Comparison of ENCODE assay signal across 28 cellular contexts in genomic region chr6:157906537-157907061, GRCh38.
A peak's percentile ranks its signal among the peaks of the same experiment; 100 is the strongest.
DNase-seq lines count a peak whose midpoint lies in the region; ATAC-seq and TF ChIP-seq lines count a peak whose summit lies in the region.
"Had no signal": no experiment of that assay in that cellular context is flagged by ENCODE, and none has a peak within 500 bp of the region (broad histone marks: within the 10 kb centered on the region; RNA-seq: fewer than 3 reads in every experiment).

No MANE protein-coding gene starts in this region.

- H3K27me3 Mint-ChIP-seq in activated T-cell treated with anti-CD3 and anti-CD28 coated beads, Interleukin-2, amount 50 U/mL, for 72 hours (ENCODE audit: low read depth): no peaks in the 10 kb centered on the region
- no peaks in the 10 kb centered on the region for H3K27me3 Mint-ChIP-seq in activated T-cell treated with anti-CD3 and anti-CD28 coated beads, Interleukin-2, amount 50 U/mL, for 24 hours
- H3K27me3 Mint-ChIP-seq in activated T-helper 17 cell treated with anti-CD3 and anti-CD28 coated beads, Interleukin-2, amount 50 U/mL, for 72 hours: no peaks in the 10 kb centered on the region
- H3K27me3 Mint-ChIP-seq: dendritic cell treated with granulocyte-macrophage colony-stimulating factor and Interleukin-4, amounts not matched to agents 40 ng/mL and 50 ng/mL, for 4 days; stimulated activated memory B cell treated with anti-CD40 and anti-IgM and Interleukin-4, amounts not matched to agents 10 μg/mL and 1 μg/mL and 100 μg/mL, for 72 hours had no signal

- DNase-seq in activated T-cell treated with anti-CD3 and anti-CD28 coated beads, Interleukin-2, amount 50 U/mL, for 72 hours: no peak
- no peak for DNase-seq in activated T-cell treated with anti-CD3 and anti-CD28 coated beads, Interleukin-2, amount 50 U/mL, for 24 hours
- peak; percentile 16 for DNase-seq in fibroblast of villous mesenchyme (ENCODE audit: low read depth)
- DNase-seq in pulmonary artery endothelial cell (ENCODE audit: low read depth, low spot score): peak; percentile 48
- no peak for DNase-seq in NCI-H748 treated with DMSO at 0.1 percent for 48 hours (lab: John Stamatoyannopoulos, UW)
- DNase-seq: 8988T; activated CD4-positive, alpha-beta T cell treated with anti-CD3 and anti-CD28 coated beads, Interleukin-2, amount 50 U/mL, for 1 hour; activated CD4-positive, CD25-positive, alpha-beta regulatory T cell; activated T-cell treated with anti-CD3 and anti-CD28 coated beads, Interleukin-2, amount 50 U/mL, for 4 hours; adrenal gland; Calu3; DMS79; HCEC 1CT; Kasumi-1; mesendoderm; NCI-H1436 treated with DMSO at 0.1 percent for 48 hours; NCI-H2081 treated with DMSO at 0.1 percent for 48 hours; NCI-H345; T1000; upper lobe of right lung had no signal

- peaks cover 13 to 39% of the 10 kb centered on the region in 2 donors for H3K36me3 Mint-ChIP-seq in activated T-cell treated with anti-CD3 and anti-CD28 coated beads, Interleukin-2, amount 50 U/mL, for 72 hours (ENCODE audit: insufficient read depth in 2 of 2)
- peaks cover 86% of the 10 kb centered on the region for H3K36me3 Mint-ChIP-seq in activated T-cell treated with anti-CD3 and anti-CD28 coated beads, Interleukin-2, amount 50 U/mL, for 24 hours (ENCODE audit: low read depth)
- H3K36me3 Mint-ChIP-seq in activated T-helper 17 cell treated with anti-CD3 and anti-CD28 coated beads, Interleukin-2, amount 50 U/mL, for 72 hours (ENCODE audit: low read depth): peaks cover 100% of the 10 kb centered on the region

- H3K4me3 Mint-ChIP-seq in activated T-cell treated with anti-CD3 and anti-CD28 coated beads, Interleukin-2, amount 50 U/mL, for 72 hours: no peak overlapping the region
- no peak overlapping the region for H3K4me3 Mint-ChIP-seq in activated T-cell treated with anti-CD3 and anti-CD28 coated beads, Interleukin-2, amount 50 U/mL, for 24 hours
- H3K4me3 Mint-ChIP-seq in activated T-helper 17 cell treated with anti-CD3 and anti-CD28 coated beads, Interleukin-2, amount 50 U/mL, for 72 hours: no peak overlapping the region
- H3K4me3 Mint-ChIP-seq: activated T-cell treated with anti-CD3 and anti-CD28 coated beads, Interleukin-2, amount 50 U/mL, for 4 hours; dendritic cell treated with granulocyte-macrophage colony-stimulating factor and Interleukin-4, amounts not matched to agents 40 ng/mL and 50 ng/mL, for 4 days; stimulated activated memory B cell treated with anti-CD40 and anti-IgM and Interleukin-4, amounts not matched to agents 10 μg/mL and 1 μg/mL and 100 μg/mL, for 72 hours had no signal

- peaks cover 29% of the 10 kb centered on the region for H3K4me1 Mint-ChIP-seq in activated T-cell treated with anti-CD3 and anti-CD28 coated beads, Interleukin-2, amount 50 U/mL, for 72 hours (ENCODE audit: low read depth)
- H3K4me1 Mint-ChIP-seq in activated T-cell treated with anti-CD3 and anti-CD28 coated beads, Interleukin-2, amount 50 U/mL, for 24 hours (ENCODE audit: low read depth): peaks cover 28% of the 10 kb centered on the region
- peaks cover 20% of the 10 kb centered on the region for H3K4me1 Mint-ChIP-seq in activated T-helper 17 cell treated with anti-CD3 and anti-CD28 coated beads, Interleukin-2, amount 50 U/mL, for 72 hours

- no peak overlapping the region for H3K4me3 ChIP-seq in fibroblast of villous mesenchyme (ENCODE audit: low read depth, low read length)
- H3K4me3 ChIP-seq: adrenal gland, SJSA1, skin epidermis, upper lobe of right lung had no signal

- peak overlapping the region; percentile 69 for H3K27ac Mint-ChIP-seq in activated T-cell treated with anti-CD3 and anti-CD28 coated beads, Interleukin-2, amount 50 U/mL, for 72 hours
- H3K27ac Mint-ChIP-seq in activated T-cell treated with anti-CD3 and anti-CD28 coated beads, Interleukin-2, amount 50 U/mL, for 24 hours: no peak overlapping the region
- peak overlapping the region; percentile 62 for H3K27ac Mint-ChIP-seq in activated T-helper 17 cell treated with anti-CD3 and anti-CD28 coated beads, Interleukin-2, amount 50 U/mL, for 72 hours
- H3K27ac Mint-ChIP-seq: dendritic cell treated with granulocyte-macrophage colony-stimulating factor and Interleukin-4, amounts not matched to agents 40 ng/mL and 50 ng/mL, for 4 days; stimulated activated memory B cell treated with anti-CD40 and anti-IgM and Interleukin-4, amounts not matched to agents 10 μg/mL and 1 μg/mL and 100 μg/mL, for 72 hours had no signal

- ATAC-seq in activated T-cell treated with anti-CD3 and anti-CD28 coated beads, Interleukin-2, amount 50 U/mL, for 72 hours (replicated peaks in 1 of 2): no peak
- no peak for ATAC-seq in activated T-helper 17 cell treated with anti-CD3 and anti-CD28 coated beads, Interleukin-2, amount 50 U/mL, for 72 hours (replicated peaks)
- ATAC-seq in HG03196 (IDR thresholded peaks at IDR 0.05; ENCODE audit: unreplicated experiment): no peak
- no peak for ATAC-seq in HG03520 (IDR thresholded peaks at IDR 0.05; ENCODE audit: unreplicated experiment)
- ATAC-seq: activated T-cell treated with anti-CD3 and anti-CD28 coated beads, Interleukin-2, amount 50 U/mL, for 4 hours; left lobe of liver; stimulated activated memory B cell treated with anti-CD40 and anti-IgM and Interleukin-4, amounts not matched to agents 10 μg/mL and 1 μg/mL and 100 μg/mL, for 72 hours; upper lobe of right lung had no signal

- H3K9me3 Mint-ChIP-seq in activated T-cell treated with anti-CD3 and anti-CD28 coated beads, Interleukin-2, amount 50 U/mL, for 72 hours: no peaks in the 10 kb centered on the region
- no peaks in the 10 kb centered on the region for H3K9me3 Mint-ChIP-seq in activated T-cell treated with anti-CD3 and anti-CD28 coated beads, Interleukin-2, amount 50 U/mL, for 24 hours
- H3K9me3 Mint-ChIP-seq in activated T-helper 17 cell treated with anti-CD3 and anti-CD28 coated beads, Interleukin-2, amount 50 U/mL, for 72 hours: no peaks in the 10 kb centered on the region
- H3K9me3 Mint-ChIP-seq: activated T-cell treated with anti-CD3 and anti-CD28 coated beads, Interleukin-2, amount 50 U/mL, for 4 hours; dendritic cell treated with granulocyte-macrophage colony-stimulating factor and Interleukin-4, amounts not matched to agents 40 ng/mL and 50 ng/mL, for 4 days; stimulated activated memory B cell treated with anti-CD40 and anti-IgM and Interleukin-4, amounts not matched to agents 10 μg/mL and 1 μg/mL and 100 μg/mL, for 72 hours had no signal

- no peak for TF ChIP-seq CTCF in fibroblast of villous mesenchyme (IDR thresholded peaks at IDR 0.05; ENCODE audit: insufficient read depth, low read depth, low read length)

Comparison
In these comparisons a context has a peak if more than half of its experiments do, and no peak if none do; other contexts are left out.
1. DNase-seq: peak in fibroblast of villous mesenchyme (single experiment) and pulmonary artery endothelial cell (single experiment); none in activated T-cell treated with anti-CD3 and anti-CD28 coated beads, Interleukin-2, amount 50 U/mL, for 72 hours (0 of 2), activated T-cell treated with anti-CD3 and anti-CD28 coated beads, Interleukin-2, amount 50 U/mL, for 24 hours (single experiment) and NCI-H748 treated with DMSO at 0.1 percent for 48 hours (single experiment).